19 cellular contexts compared by ENCODE assay signal in genomic region chrX:129793604-129794191, GRCh38. TPM values are rescaled to one million over a fixed set of nuclear protein-coding genes. Genes with fewer than 3 reads are reported as not detected.
A peak's percentile ranks its signal among the peaks of the same experiment; 100 is the strongest.
DNase-seq lines count a peak whose midpoint lies in the region; ATAC-seq and TF ChIP-seq lines count a peak whose summit lies in the region.
"Had no signal": no experiment of that assay in that cellular context is flagged by ENCODE, and none has a peak within 500 bp of the region (broad histone marks: within the 10 kb centered on the region; RNA-seq: fewer than 3 reads in every experiment).

No MANE protein-coding gene starts in this region.

- peaks cover 61% of the 10 kb centered on the region for H3K36me3 ChIP-seq in CD4-positive, CD25-positive, alpha-beta regulatory T cell (ENCODE audit: control insufficient read depth, insufficient read depth, low read length)
- peaks cover 85% of the 10 kb centered on the region for H3K36me3 ChIP-seq in DND-41 (ENCODE audit: insufficient read depth, low read length)
- H3K36me3 ChIP-seq in Panc1 (ENCODE audit: control insufficient read depth, insufficient read depth, low read length), result no peaks in the 10 kb centered on the region
- no peaks in the 10 kb centered on the region for H3K36me3 ChIP-seq in neural progenitor cell
- H3K36me3 ChIP-seq in right atrium auricular region, result no peaks in the 10 kb centered on the region

- intact Hi-C loops in Panc1 (cut with micrococcal nuclease; ENCODE audit: unreplicated experiment), result no loop called here
- intact Hi-C loops in activated CD4-positive, alpha-beta T cell treated with anti-CD3 and anti-CD28 coated beads for 36 hours (cut with DNase I, micrococcal nuclease), result no loop called here

- BruUV-seq in Panc1 (replicated peaks; lab: Mats Ljungman, UMichigan), result no TSS peak

- H3K27ac Mint-ChIP-seq in CD4-positive, CD25-positive, alpha-beta regulatory T cell, result peak overlapping the region in 2 of 3 donors; percentile 31 to 48
- H3K27ac Mint-ChIP-seq in neural progenitor cell, result peak overlapping the region; percentile 57
- H3K27ac Mint-ChIP-seq in activated CD4-positive, alpha-beta T cell treated with anti-CD3 and anti-CD28 coated beads for 36 hours, result no peak overlapping the region
- H3K27ac Mint-ChIP-seq: mesothelial cell of epicardium, T-cell had no signal

- H3K4me3 Mint-ChIP-seq in CD4-positive, CD25-positive, alpha-beta regulatory T cell, result no peak overlapping the region
- no peak overlapping the region for H3K4me3 Mint-ChIP-seq in neural progenitor cell
- H3K4me3 Mint-ChIP-seq in activated CD4-positive, alpha-beta T cell treated with anti-CD3 and anti-CD28 coated beads for 36 hours, result no peak overlapping the region
- H3K4me3 Mint-ChIP-seq: activated T-helper 17 cell treated with anti-CD3 and anti-CD28 coated beads, Interleukin-2, amount 50 U/mL, for 72 hours; mesothelial cell of epicardium; neural crest cell; T-cell had no signal

- H3K9me3 ChIP-seq in CD4-positive, CD25-positive, alpha-beta regulatory T cell (ENCODE audit: control insufficient read depth in 2 of 2, low read length in 2 of 2), result no peaks in the 10 kb centered on the region
- H3K9me3 ChIP-seq in DND-41 (ENCODE audit: insufficient read depth, low read length, severe bottlenecking) (no peaks in the 10 kb centered on the region), Panc1 (ENCODE audit: control insufficient read depth, insufficient read depth, low read depth, low read length) (no peaks in the 10 kb centered on the region), neural progenitor cell (ENCODE audit: low read depth) (no peaks in the 10 kb centered on the region), right atrium auricular region (no peaks in the 10 kb centered on the region)
- H3K9me3 ChIP-seq: gastroesophageal sphincter had no signal

- H3K79me2 ChIP-seq in DND-41 (ENCODE audit: insufficient read depth, low read length) (peaks cover 43% of the 10 kb centered on the region), neural progenitor cell (ENCODE audit: low read depth) (no peaks in the 10 kb centered on the region)

- H3K4me3 ChIP-seq in CD4-positive, CD25-positive, alpha-beta regulatory T cell (ENCODE audit: low read depth, low read length), result no peak overlapping the region
- H3K4me3 ChIP-seq in DND-41 (ENCODE audit: low read depth in 1 of 2, low read length in 2 of 2), result no peak overlapping the region
- no peak overlapping the region for H3K4me3 ChIP-seq in Panc1 (ENCODE audit: low read depth in 2 of 2, low read length in 2 of 2)
- H3K4me3 ChIP-seq in neural progenitor cell, result no peak overlapping the region
- H3K4me3 ChIP-seq in right atrium auricular region, result no peak overlapping the region
- H3K4me3 ChIP-seq: gastroesophageal sphincter, GM23248 had no signal

- no peak overlapping the region for H3K9ac ChIP-seq in DND-41 (ENCODE audit: low read depth, low read length)
- no peak overlapping the region for H3K9ac ChIP-seq in neural progenitor cell
- H3K9ac ChIP-seq: GM23248 had no signal

- POLR2A ChIA-PET in Panc1 (lab: Charles Lee), result no interaction called here
- POLR2A ChIA-PET in activated CD4-positive, alpha-beta T cell treated with anti-CD3 and anti-CD28 coated beads for 36 hours (lab: Charles Lee), result interaction anchor here (0.6 kb wide), 1 partner anchor 47 kb away, joined by 5 read pairs; no protein-coding TSS in a partner anchor

- no peak overlapping the region for H3K27ac ChIP-seq in CD4-positive, CD25-positive, alpha-beta regulatory T cell (ENCODE audit: insufficient read depth, low read length, poor library complexity, severe bottlenecking)
- H3K27ac ChIP-seq in DND-41 (ENCODE audit: low read length) (peak overlapping the region; percentile 72), Panc1 (ENCODE audit: low read length) (no peak overlapping the region), neural progenitor cell (no peak overlapping the region), right atrium auricular region (no peak overlapping the region)
- H3K27ac ChIP-seq: gastroesophageal sphincter, GM23248 had no signal

- H4K20me1 ChIP-seq in DND-41 (ENCODE audit: insufficient read depth, low read length) (peaks cover 65% of the 10 kb centered on the region), neural progenitor cell (ENCODE audit: low read depth) (no peaks in the 10 kb centered on the region)

- peak; percentile 31 for TF ChIP-seq CTCF in DND-41 (IDR thresholded peaks at IDR 0.05; ENCODE audit: borderline replicate concordance, extremely low read depth, low read length, poor library complexity, severe bottlenecking)
- TF ChIP-seq CTCF in Panc1 (IDR thresholded peaks at IDR 0.05), result no peak
- TF ChIP-seq CTCF in neural progenitor cell (IDR thresholded peaks at IDR 0.05), result no peak
- TF ChIP-seq CTCF in right atrium auricular region (IDR thresholded peaks at IDR 0.05), result no peak

- H3K4me1 ChIP-seq in CD4-positive, CD25-positive, alpha-beta regulatory T cell (ENCODE audit: control insufficient read depth, insufficient read depth, low read length, poor library complexity, severe bottlenecking), result peaks cover 4% of the 10 kb centered on the region
- H3K4me1 ChIP-seq in DND-41 (ENCODE audit: insufficient read depth, low read length) (peaks cover 32% of the 10 kb centered on the region), Panc1 (ENCODE audit: control insufficient read depth, insufficient read depth, low read length) (no peaks in the 10 kb centered on the region), neural progenitor cell (no peaks in the 10 kb centered on the region), right atrium auricular region (no peaks in the 10 kb centered on the region)
- H3K4me1 ChIP-seq: gastroesophageal sphincter had no signal

- peaks cover 13% of the 10 kb centered on the region for H3K36me3 Mint-ChIP-seq in CD4-positive, CD25-positive, alpha-beta regulatory T cell
- peaks cover 8% of the 10 kb centered on the region for H3K36me3 Mint-ChIP-seq in neural progenitor cell
- H3K36me3 Mint-ChIP-seq in activated CD4-positive, alpha-beta T cell treated with anti-CD3 and anti-CD28 coated beads for 36 hours (ENCODE audit: low read depth), result peaks cover 46% of the 10 kb centered on the region

- H3K27me3 Mint-ChIP-seq in CD4-positive, CD25-positive, alpha-beta regulatory T cell, result no peaks in the 10 kb centered on the region
- H3K27me3 Mint-ChIP-seq in neural progenitor cell (ENCODE audit: insufficient read depth, low read depth), result peaks cover 6% of the 10 kb centered on the region
- no peaks in the 10 kb centered on the region for H3K27me3 Mint-ChIP-seq in activated CD4-positive, alpha-beta T cell treated with anti-CD3 and anti-CD28 coated beads for 36 hours
- H3K27me3 Mint-ChIP-seq: activated T-helper 17 cell treated with anti-CD3 and anti-CD28 coated beads, Interleukin-2, amount 50 U/mL, for 72 hours had no signal

- ATAC-seq in CD4-positive, CD25-positive, alpha-beta regulatory T cell (ENCODE audit: low read depth in 2 of 2), result no peak
- ATAC-seq in DND-41 (ENCODE audit: insufficient read depth, low read depth) (0 out of 3 replicates have a peak, but pooled peaks have one; percentile 1), Panc1 (peak; percentile 17; the same call in 1 of the 2 replicates)
- no peak for ATAC-seq in activated CD4-positive, alpha-beta T cell treated with anti-CD3 and anti-CD28 coated beads for 36 hours
- ATAC-seq: activated T-helper 17 cell treated with anti-CD3 and anti-CD28 coated beads, Interleukin-2, amount 50 U/mL, for 72 hours; esophagus mucosa; gastroesophageal sphincter; T-cell had no signal

- DNase-seq in CD4-positive, CD25-positive, alpha-beta regulatory T cell, result no peak
- DNase-seq in DND-41, result peak; percentile 29
- DNase-seq in Panc1 (ENCODE audit: low read depth, low spot score), result no peak
- DNase-seq in neural progenitor cell (ENCODE audit: low spot score), result no peak
- DNase-seq in right atrium auricular region (ENCODE audit: low spot score), result no peak
- DNase-seq in stimulated activated CD4-positive, alpha-beta T cell treated with anti-CD3 and anti-CD28 coated beads, Interleukin-15, amount 100 ng/mL, for 24 hours, result no peak
- DNase-seq in activated CD4-positive, alpha-beta T cell treated with anti-CD3 and anti-CD28 coated beads for 36 hours, result no peak
- DNase-seq: COR-L47, GM23248, NCI-H146, retina, T-cell had no signal

- no peaks in the 10 kb centered on the region for H3K9me3 Mint-ChIP-seq in CD4-positive, CD25-positive, alpha-beta regulatory T cell
- H3K9me3 Mint-ChIP-seq in neural progenitor cell, result peaks cover 2% of the 10 kb centered on the region
- no peaks in the 10 kb centered on the region for H3K9me3 Mint-ChIP-seq in activated CD4-positive, alpha-beta T cell treated with anti-CD3 and anti-CD28 coated beads for 36 hours (ENCODE audit: low read depth)
- H3K9me3 Mint-ChIP-seq: activated T-helper 17 cell treated with anti-CD3 and anti-CD28 coated beads, Interleukin-2, amount 50 U/mL, for 72 hours; mesothelial cell of epicardium; neural crest cell; T-cell had no signal

- H3K4me2 ChIP-seq in DND-41 (ENCODE audit: insufficient read depth, low read length) (no peak overlapping the region), neural progenitor cell (no peak overlapping the region)

- in situ Hi-C loops in Panc1 (cut with HindIII; ENCODE audit: low pct_unique_long_range_greater_than_20kb, low sequenced_read_pairs), result no loop called here

- H2AFZ ChIP-seq in DND-41 (ENCODE audit: low read depth, low read length), result no peak overlapping the region
- H2AFZ ChIP-seq in neural progenitor cell (replicated peaks), result no peak overlapping the region
- H2AFZ ChIP-seq: GM23248 had no signal

- CTCF ChIA-PET in Panc1 (lab: Charles Lee), result no interaction called here
- CTCF ChIA-PET in activated CD4-positive, alpha-beta T cell treated with anti-CD3 and anti-CD28 coated beads for 36 hours (lab: Charles Lee), result interaction anchor here (1.1 kb wide), 1 partner anchor 38 kb away, joined by 4 read pairs; no protein-coding TSS in a partner anchor

- no peaks in the 10 kb centered on the region for H3F3A ChIP-seq in neural progenitor cell (ENCODE audit: low read depth)

- H3K4me1 Mint-ChIP-seq in CD4-positive, CD25-positive, alpha-beta regulatory T cell, result peaks cover 0 to 19% (median 10%) of the 10 kb centered on the region in 4 donors
- H3K4me1 Mint-ChIP-seq in neural progenitor cell, result peaks cover 7% of the 10 kb centered on the region
- H3K4me1 Mint-ChIP-seq in activated CD4-positive, alpha-beta T cell treated with anti-CD3 and anti-CD28 coated beads for 36 hours, result peaks cover 13% of the 10 kb centered on the region
- H3K4me1 Mint-ChIP-seq: mesothelial cell of epicardium, neural crest cell had no signal

- no peaks in the 10 kb centered on the region for H3K27me3 ChIP-seq in CD4-positive, CD25-positive, alpha-beta regulatory T cell (ENCODE audit: control insufficient read depth, insufficient read depth, low read length)
- H3K27me3 ChIP-seq in DND-41 (ENCODE audit: insufficient read depth, low read length, poor library complexity), result no peaks in the 10 kb centered on the region
- H3K27me3 ChIP-seq in Panc1 (ENCODE audit: control insufficient read depth, insufficient read depth, low read length), result no peaks in the 10 kb centered on the region
- H3K27me3 ChIP-seq in neural progenitor cell, result no peaks in the 10 kb centered on the region
- no peaks in the 10 kb centered on the region for H3K27me3 ChIP-seq in right atrium auricular region
- H3K27me3 ChIP-seq: gastroesophageal sphincter had no signal

RNA-seq across cellular contexts. Expression of gene SASH3, which starts 13.9 kb away (rescaled TPM):
- total RNA-seq in CD4-positive, CD25-positive, alpha-beta regulatory T cell, result 117 TPM
- 100 to 1,000 TPM; 161 to 205 (median 193) TPM for polyA plus RNA-seq in CD4-positive, CD25-positive, alpha-beta regulatory T cell
- total RNA-seq in Panc1 (2021; ENCODE audit: unreplicated experiment), result 0.33 TPM
- polyA plus RNA-seq in Panc1 (2012; ENCODE audit: insufficient read length), result not detected
- total RNA-seq in neural progenitor cell (ENCODE audit: low replicate concordance), result not detected in 2 replicates
- total RNA-seq in right atrium auricular region, result 1 to 10 TPM; 2.1 to 8.3 TPM
- total RNA-seq in activated CD4-positive, alpha-beta T cell treated with anti-CD3 and anti-CD28 coated beads for 36 hours, result 100 to 1,000 TPM; 118 to 126 TPM
- total RNA-seq: bronchial epithelial cell, GM23248, mesothelial cell of epicardium, NCI-H460, neural crest cell had no signal

RNA-seq across cellular contexts. Expression of gene ZDHHC9, which starts 50.0 kb away (rescaled TPM):
- 2.4 TPM for total RNA-seq in CD4-positive, CD25-positive, alpha-beta regulatory T cell
- polyA plus RNA-seq in CD4-positive, CD25-positive, alpha-beta regulatory T cell, result 1 to 10 TPM; 2.9 to 6.2 (median 4.4) TPM
- total RNA-seq in Panc1 (2021; ENCODE audit: unreplicated experiment), result 57.2 TPM
- 37.8 TPM for polyA plus RNA-seq in Panc1 (2012; ENCODE audit: insufficient read length)
- 33.1 and 34.2 TPM in 2 replicates for total RNA-seq in neural progenitor cell (ENCODE audit: low replicate concordance)
- 10 to 100 TPM; 10.6 to 11.4 TPM for total RNA-seq in right atrium auricular region
- 10 to 100 TPM; 12.5 to 14.2 TPM for total RNA-seq in activated CD4-positive, alpha-beta T cell treated with anti-CD3 and anti-CD28 coated beads for 36 hours

RNA-seq across cellular contexts. Expression of gene XPNPEP2, which starts 54.9 kb away (rescaled TPM):
- 0.99 TPM for total RNA-seq in CD4-positive, CD25-positive, alpha-beta regulatory T cell
- under 1 TPM; 0.17 to 0.75 (median 0.41) TPM for polyA plus RNA-seq in CD4-positive, CD25-positive, alpha-beta regulatory T cell
- total RNA-seq in Panc1 (2021; ENCODE audit: unreplicated experiment) (not detected), neural progenitor cell (ENCODE audit: low replicate concordance) (0.19 and 1.7 TPM in 2 replicates), right atrium auricular region (1 to 10 TPM; 2.0 to 3.5 TPM)
- polyA plus RNA-seq in Panc1 (2012; ENCODE audit: insufficient read length), result not detected
- total RNA-seq in activated CD4-positive, alpha-beta T cell treated with anti-CD3 and anti-CD28 coated beads for 36 hours, result under 1 TPM; 0.43 to 0.63 TPM
- total RNA-seq: bronchial epithelial cell, NCI-H460 had no signal

Comparison
In these comparisons a context has a peak if more than half of its experiments do, and no peak if none do; other contexts are left out.
1. ATAC-seq: peak in DND-41 (single experiment) and Panc1 (single experiment); none in CD4-positive, CD25-positive, alpha-beta regulatory T cell (0 of 2) and activated CD4-positive, alpha-beta T cell treated with anti-CD3 and anti-CD28 coated beads for 36 hours (single experiment).
2. RNA of gene SASH3, which starts 13.9 kb away (total RNA-seq): 118 to 126 TPM in activated CD4-positive, alpha-beta T cell treated with anti-CD3 and anti-CD28 coated beads for 36 hours and 117 TPM in CD4-positive, CD25-positive, alpha-beta regulatory T cell (single experiment); 2.1 to 8.3 TPM in right atrium auricular region, 0.33 TPM in Panc1 (single experiment) and not detected in neural progenitor cell; every median in the first group is over 10 times any median in the second.